Comparison of ENCODE assay signal across 8 cellular contexts in genomic region chr13:78602561-78603239, GRCh38. TPM values are rescaled to one million over a fixed set of nuclear protein-coding genes. Genes with fewer than 3 reads are reported as not detected.
DNase-seq lines count a peak whose midpoint lies in the region; ATAC-seq, FAIRE-seq and TF ChIP-seq lines count a peak whose summit lies in the region.

No MANE protein-coding gene starts in this region.

- TF ChIP-seq CTCF in CD4-positive, alpha-beta T cell (IDR thresholded peaks at IDR 0.05) = no peak
- TF ChIP-seq CTCF in HepG2 (CRISPR knock-in tag; IDR thresholded peaks at IDR 0.05) = no peak

- TF ChIP-seq POLR2A in HepG2 (IDR thresholded peaks at IDR 0.05; ENCODE audit: insufficient read depth in 1 of 2, low read depth in 2 of 2, low read length in 2 of 2) (no peak), GM12891 (IDR thresholded peaks at IDR 0.05; ENCODE audit: low read depth, low read length) (no peak)

- H3K4me2 ChIP-seq in HepG2 (ENCODE audit: low read depth, low read length) = peak overlapping the region; percentile 72

- DNase-seq in CD4-positive, alpha-beta T cell = no peak
- peak; percentile 34 for DNase-seq in activated CD4-positive, alpha-beta memory T cell treated with anti-CD3 and anti-CD28 coated beads for 36 hours
- DNase-seq in HepG2 (ENCODE audit: low spot score) (no peak), LoVo (ENCODE audit: low spot score) (no peak), NCI-H128 (lab: John Stamatoyannopoulos, UW; ENCODE audit: unreplicated experiment) (no peak), GM12891 (ENCODE audit: insufficient read length, low spot score) (no peak)

- H3K27ac ChIP-seq in CD4-positive, alpha-beta T cell (ENCODE audit: low read depth, low read length) = no peak overlapping the region
- H3K27ac ChIP-seq in HepG2 (ENCODE audit: extremely low read length, insufficient read depth, low read length) = no peak overlapping the region

- peak; percentile 32 for ATAC-seq in CD4-positive, alpha-beta T cell (ENCODE audit: poor library complexity)
- ATAC-seq in GM19035 (IDR thresholded peaks at IDR 0.05; ENCODE audit: unreplicated experiment) (peak; percentile 18), HG03354 (IDR thresholded peaks at IDR 0.05; ENCODE audit: poor library complexity, severe bottlenecking, unreplicated experiment) (peak; percentile 27), HepG2 (peak; percentile 8)

- H3K79me2 ChIP-seq in HepG2 (ENCODE audit: insufficient read depth, low read length) = no peaks in the 10 kb centered on the region

- intact Hi-C loops in CD4-positive, alpha-beta T cell (cut with DNase I, micrococcal nuclease) = no loop called here
- intact Hi-C loops in activated CD4-positive, alpha-beta memory T cell treated with anti-CD3 and anti-CD28 coated beads for 36 hours (cut with micrococcal nuclease) = loop anchor here (5.0 kb wide), 1 partner anchor 790 kb away; no protein-coding TSS in a partner anchor
- intact Hi-C loops in HepG2 (cut with micrococcal nuclease; ENCODE audit: unreplicated experiment) = loop anchor here (1.0 kb wide), 1 partner anchor 57 kb away; the partner anchor contains the start of gene OBI1

- H3K4me3 ChIP-seq in HepG2 (replicated peaks in 1 of 3; ENCODE audit: insufficient read depth in 1 of 3, low read depth in 2 of 3, low read length in 3 of 3) = peak overlapping the region; percentile 55 to 71 (median 69)

- peaks cover 2% of the 10 kb centered on the region for H3K9me3 Mint-ChIP-seq in CD4-positive, alpha-beta T cell
- H3K9me3 Mint-ChIP-seq in activated CD4-positive, alpha-beta memory T cell treated with anti-CD3 and anti-CD28 coated beads for 36 hours = no peaks in the 10 kb centered on the region

- H3K27me3 ChIP-seq in CD4-positive, alpha-beta T cell (ENCODE audit: control insufficient read depth, insufficient read depth, low read length) = peaks cover 95% of the 10 kb centered on the region
- peaks cover 2 to 53% of the 10 kb centered on the region in 2 experiments for H3K27me3 ChIP-seq in HepG2 (ENCODE audit: control insufficient read depth in 1 of 2, insufficient read depth in 2 of 2, low read length in 2 of 2)

- peak overlapping the region; percentile 63 for H3K27ac Mint-ChIP-seq in CD4-positive, alpha-beta T cell
- H3K27ac Mint-ChIP-seq in activated CD4-positive, alpha-beta memory T cell treated with anti-CD3 and anti-CD28 coated beads for 36 hours = no peak overlapping the region

- H3K4me1 Mint-ChIP-seq in CD4-positive, alpha-beta T cell (ENCODE audit: low read depth) = peaks cover 47% of the 10 kb centered on the region
- peaks cover 43% of the 10 kb centered on the region for H3K4me1 Mint-ChIP-seq in activated CD4-positive, alpha-beta memory T cell treated with anti-CD3 and anti-CD28 coated beads for 36 hours (ENCODE audit: low read depth)

- POLR2A ChIA-PET in CD4-positive, alpha-beta T cell (lab: Charles Lee) = interaction anchor here (1.3 kb wide), 1 partner anchor 15 kb away, joined by 3 read pairs; no protein-coding TSS in a partner anchor
- POLR2A ChIA-PET in activated CD4-positive, alpha-beta memory T cell treated with anti-CD3 and anti-CD28 coated beads for 36 hours (lab: Charles Lee) = no interaction called here
- POLR2A ChIA-PET in HepG2 (lab: Yijun Ruan, JAX) = interaction anchor here (0.9 kb wide), 1 partner anchor 57 kb away, joined by 4 read pairs; no protein-coding TSS in a partner anchor

- FAIRE-seq in HepG2 (lab: Jason Lieb, UNC) (no peak), GM12891 (lab: Jason Lieb, UNC) (no peak)

- H4K20me1 ChIP-seq in HepG2 (ENCODE audit: insufficient read depth, low read length) = no peaks in the 10 kb centered on the region

- CTCF ChIA-PET in CD4-positive, alpha-beta T cell (lab: Charles Lee) = no interaction called here
- CTCF ChIA-PET in activated CD4-positive, alpha-beta memory T cell treated with anti-CD3 and anti-CD28 coated beads for 36 hours (lab: Charles Lee) = no interaction called here
- CTCF ChIA-PET in HepG2 (lab: Yijun Ruan, JAX; ENCODE audit: low intra/inter-chr PET ratio, low total read pairs) = no interaction called here

- in situ Hi-C loops in HepG2 (cut with HindIII; ENCODE audit: extremely low pct_ligation_motif_present, low pct_unique_long_range_greater_than_20kb) = no loop called here

- TF ChIP-seq EP300 in HepG2 (IDR thresholded peaks at IDR 0.05; ENCODE audit: low read depth in 2 of 2, low read length in 2 of 2) (no peak), HepG2 (CRISPR knock-in tag; IDR thresholded peaks at IDR 0.05; ENCODE audit: borderline replicate concordance) (no peak)

- H3K36me3 ChIP-seq in HepG2 (replicated peaks in 1 of 2; ENCODE audit: control insufficient read depth in 1 of 2, insufficient read depth in 2 of 2, low read length in 2 of 2) = no peaks in the 10 kb centered on the region

- no peak overlapping the region for H2AFZ ChIP-seq in HepG2 (ENCODE audit: low read length)

- TF ChIP-seq RAD21 in HepG2 (CRISPR knock-in tag; IDR thresholded peaks at IDR 0.05) = no peak

- H3K9ac ChIP-seq in HepG2 (ENCODE audit: insufficient read depth, low read depth, low read length) = peak overlapping the region; percentile 47; the same call in 1 of the 2 replicates

- H3K27me3 Mint-ChIP-seq in CD4-positive, alpha-beta T cell = peaks cover 92% of the 10 kb centered on the region
- peaks cover 77% of the 10 kb centered on the region for H3K27me3 Mint-ChIP-seq in activated CD4-positive, alpha-beta memory T cell treated with anti-CD3 and anti-CD28 coated beads for 36 hours

- WGBS in HepG2 (ENCODE audit: low lambda C conversion rate) = 46% methylated on average over 22 of the region's 51 CpGs

- H3K4me3 Mint-ChIP-seq in CD4-positive, alpha-beta T cell = peak overlapping the region; percentile 90
- peak overlapping the region; percentile 74 for H3K4me3 Mint-ChIP-seq in activated CD4-positive, alpha-beta memory T cell treated with anti-CD3 and anti-CD28 coated beads for 36 hours

- peaks cover 7% of the 10 kb centered on the region for H3K36me3 Mint-ChIP-seq in CD4-positive, alpha-beta T cell (ENCODE audit: low read depth)
- H3K36me3 Mint-ChIP-seq in activated CD4-positive, alpha-beta memory T cell treated with anti-CD3 and anti-CD28 coated beads for 36 hours = peaks cover 5% of the 10 kb centered on the region

- H3K4me1 ChIP-seq in HepG2 (ENCODE audit: insufficient read depth, low read length) = peaks cover 29% of the 10 kb centered on the region

- BruUV-seq in HepG2 (replicated peaks; lab: Mats Ljungman, UMichigan) = no TSS peak

- H3K9me3 ChIP-seq in CD4-positive, alpha-beta T cell (ENCODE audit: control insufficient read depth, low read length) = peaks cover 21% of the 10 kb centered on the region
- no peaks in the 10 kb centered on the region for H3K9me3 ChIP-seq in HepG2 (ENCODE audit: low read length)

RNA-seq across cellular contexts. Expression of gene POU4F1, which starts 0.7 kb away (rescaled TPM):
- under 1 TPM; 0.11 to 0.14 TPM for total RNA-seq in CD4-positive, alpha-beta T cell
- under 1 TPM; 0.07 to 0.17 TPM for total RNA-seq in activated CD4-positive, alpha-beta memory T cell treated with anti-CD3 and anti-CD28 coated beads for 36 hours
- total RNA-seq in HepG2 (2016; rRNA removed; fragmentation: Illumina TruSeq; extraction: Trizol) = 0.74 and 1.1 TPM in 2 replicates
- 0.10 TPM in 1 of 2 replicates, not detected in the other for total RNA-seq in HepG2 (2016; cell fraction: cytosol; rRNA removed; fragmentation: Illumina TruSeq; extraction: Trizol; ENCODE audit: low read depth)
- total RNA-seq in HepG2 (2016; cell fraction: insoluble cytoplasmic fraction; rRNA removed; fragmentation: Illumina TruSeq; extraction: Trizol) = 0.54 and 0.87 TPM in 2 replicates
- total RNA-seq in HepG2 (2016; cell fraction: membrane; rRNA removed; fragmentation: Illumina TruSeq; extraction: Trizol) = 0.34 and 0.41 TPM in 2 replicates
- total RNA-seq in HepG2 (2016; cell fraction: nucleus; rRNA removed; fragmentation: Illumina TruSeq; extraction: Trizol) = 1.5 and 1.6 TPM in 2 replicates
- 1.0 and 1.3 TPM in 2 replicates for polyA plus RNA-seq in HepG2 (2011; rRNA removed)
- 0.21 and 0.54 TPM in 2 replicates for polyA plus RNA-seq in HepG2 (2011; cell fraction: cytosol; rRNA removed)
- 4.2 and 5.2 TPM in 2 replicates for polyA plus RNA-seq in HepG2 (2011; cell fraction: nucleus; rRNA removed)
- polyA plus RNA-seq in HepG2 (2012) = 1.3 and 2.9 TPM in 2 replicates
- polyA plus RNA-seq in HepG2 (2016; cell fraction: cytosol; fragmentation: Illumina TruSeq; extraction: Trizol; ENCODE audit: low read depth) = 0.05 and 0.07 TPM in 2 replicates
- polyA plus RNA-seq in HepG2 (2016; cell fraction: insoluble cytoplasmic fraction; fragmentation: Illumina TruSeq; extraction: Trizol; ENCODE audit: low read depth) = 0.76 and 0.91 TPM in 2 replicates
- polyA plus RNA-seq in HepG2 (2016; cell fraction: membrane; fragmentation: Illumina TruSeq; extraction: Trizol; ENCODE audit: low read depth) = 0.16 and 0.19 TPM in 2 replicates
- 3.4 TPM in 2 replicates for polyA plus RNA-seq in HepG2 (2016; cell fraction: nucleus; fragmentation: Illumina TruSeq; extraction: Trizol; ENCODE audit: insufficient read depth, low read depth)
- polyA minus RNA-seq in HepG2 (2011; rRNA and poly(A)+ RNA removed; ENCODE audit: low replicate concordance) = 0.40 TPM in 1 of 2 replicates, not detected in the other
- 0.40 and 0.44 TPM in 2 replicates for polyA minus RNA-seq in HepG2 (2011; cell fraction: cytosol; rRNA and poly(A)+ RNA removed)
- 1.4 and 1.9 TPM in 2 replicates for polyA minus RNA-seq in HepG2 (2011; cell fraction: nucleus; rRNA and poly(A)+ RNA removed)
- polyA plus RNA-seq in GM12891 (2012; ENCODE audit: low read depth, missing spikeins) = 0.12 TPM

RNA-seq across cellular contexts. Expression of gene OBI1, which starts 56.3 kb away (rescaled TPM):
- total RNA-seq in CD4-positive, alpha-beta T cell = 1 to 10 TPM; 2.6 TPM
- 10 to 100 TPM; 17.6 TPM for total RNA-seq in activated CD4-positive, alpha-beta memory T cell treated with anti-CD3 and anti-CD28 coated beads for 36 hours
- 23.5 and 38.8 TPM in 2 replicates for total RNA-seq in HepG2 (2016; rRNA removed; fragmentation: Illumina TruSeq; extraction: Trizol)
- 6.4 and 7.1 TPM in 2 replicates for total RNA-seq in HepG2 (2016; cell fraction: cytosol; rRNA removed; fragmentation: Illumina TruSeq; extraction: Trizol; ENCODE audit: low read depth)
- total RNA-seq in HepG2 (2016; cell fraction: insoluble cytoplasmic fraction; rRNA removed; fragmentation: Illumina TruSeq; extraction: Trizol) = 23.2 and 39.3 TPM in 2 replicates
- total RNA-seq in HepG2 (2016; cell fraction: membrane; rRNA removed; fragmentation: Illumina TruSeq; extraction: Trizol) = 9.0 and 11.1 TPM in 2 replicates
- total RNA-seq in HepG2 (2016; cell fraction: nucleus; rRNA removed; fragmentation: Illumina TruSeq; extraction: Trizol) = 20.1 and 20.2 TPM in 2 replicates
- polyA plus RNA-seq in HepG2 (2011; rRNA removed) = 5.7 and 7.8 TPM in 2 replicates
- 2.3 and 4.1 TPM in 2 replicates for polyA plus RNA-seq in HepG2 (2011; cell fraction: cytosol; rRNA removed)
- polyA plus RNA-seq in HepG2 (2011; cell fraction: nucleus; rRNA removed) = 4.4 and 4.8 TPM in 2 replicates
- polyA plus RNA-seq in HepG2 (2012) = 7.6 and 13.1 TPM in 2 replicates
- 0.52 and 0.69 TPM in 2 replicates for polyA plus RNA-seq in HepG2 (2016; cell fraction: cytosol; fragmentation: Illumina TruSeq; extraction: Trizol; ENCODE audit: low read depth)
- polyA plus RNA-seq in HepG2 (2016; cell fraction: insoluble cytoplasmic fraction; fragmentation: Illumina TruSeq; extraction: Trizol; ENCODE audit: low read depth) = 21.4 and 23.0 TPM in 2 replicates
- 1.8 and 2.8 TPM in 2 replicates for polyA plus RNA-seq in HepG2 (2016; cell fraction: membrane; fragmentation: Illumina TruSeq; extraction: Trizol; ENCODE audit: low read depth)
- 11.9 and 12.3 TPM in 2 replicates for polyA plus RNA-seq in HepG2 (2016; cell fraction: nucleus; fragmentation: Illumina TruSeq; extraction: Trizol; ENCODE audit: insufficient read depth, low read depth)
- 11.9 and 14.5 TPM in 2 replicates for polyA minus RNA-seq in HepG2 (2011; rRNA and poly(A)+ RNA removed; ENCODE audit: low replicate concordance)
- 7.2 and 8.6 TPM in 2 replicates for polyA minus RNA-seq in HepG2 (2011; cell fraction: cytosol; rRNA and poly(A)+ RNA removed)
- polyA minus RNA-seq in HepG2 (2011; cell fraction: nucleus; rRNA and poly(A)+ RNA removed) = 23.0 and 25.6 TPM in 2 replicates
- 6.2 TPM for polyA plus RNA-seq in GM12891 (2012; ENCODE audit: low read depth, missing spikeins)

Comparison
In these comparisons a context has a peak if more than half of its experiments do, and no peak if none do; other contexts are left out.
1. intact Hi-C loops: an anchor here in activated CD4-positive, alpha-beta memory T cell treated with anti-CD3 and anti-CD28 coated beads for 36 hours (5.0 kb wide) and HepG2 (1.0 kb wide); none called in CD4-positive, alpha-beta T cell.